1 cellular context compared by ENCODE assay signal in the genomic region with DNA sequence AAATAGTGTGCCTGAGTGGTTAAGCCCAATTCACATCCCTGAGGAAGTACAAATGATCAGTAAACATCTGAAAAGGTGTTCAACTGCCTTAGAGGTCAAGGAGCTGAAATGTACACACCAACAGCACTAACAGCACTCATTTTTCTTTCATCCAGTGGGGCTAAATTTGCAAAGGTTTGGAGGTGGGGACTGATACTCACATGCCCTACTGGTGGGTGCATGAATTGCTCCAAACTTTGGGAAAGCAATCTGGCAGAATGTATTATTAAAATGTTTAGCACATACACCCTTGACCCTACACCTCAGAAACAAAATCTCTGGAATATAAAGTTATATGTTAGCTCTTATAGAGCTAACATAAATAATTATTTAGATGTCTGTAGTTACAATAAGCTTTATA.
TF ChIP-seq lines count a peak whose summit lies in the region.

No MANE protein-coding gene starts in this region.

TF ChIP-seq in H1, 55 proteins besides CTCF, POLR2A, EP300 and RAD21 (continued from another document):
- no peak for TF ChIP-seq E2F6 (IDR thresholded peaks at IDR 0.05)
